8 cellular contexts compared by ENCODE assay signal in genomic region chr14:67285876-67286452, GRCh38. TPM values are rescaled to one million over a fixed set of nuclear protein-coding genes. Genes with fewer than 3 reads are reported as not detected.
DNase-seq lines count a peak whose midpoint lies in the region; ATAC-seq, FAIRE-seq and TF ChIP-seq lines count a peak whose summit lies in the region.

No MANE protein-coding gene starts in this region.

- dilution Hi-C loops in endothelial cell of umbilical vein (cut with MboI; ENCODE audit: extremely low pct_ligation_motif_present, low sequenced_read_pairs), result no loop called here

- no peaks in the 10 kb centered on the region for H3K9me1 ChIP-seq in endothelial cell of umbilical vein (replicated peaks; ENCODE audit: control insufficient read depth, extremely low read depth, insufficient read depth, low read length)

- H3K36me3 Mint-ChIP-seq in activated T-cell treated with anti-CD3 and anti-CD28 coated beads, Interleukin-2, amount 50 U/mL, for 4 hours (ENCODE audit: insufficient read depth), result peaks cover 2% of the 10 kb centered on the region

- H3K79me2 ChIP-seq in HCT116 (ENCODE audit: insufficient read depth, low read length) (no peaks in the 10 kb centered on the region), OCI-LY3 (ENCODE audit: low read length) (no peaks in the 10 kb centered on the region), endothelial cell of umbilical vein (ENCODE audit: control insufficient read depth, insufficient read depth, low read length) (no peaks in the 10 kb centered on the region)

- no peaks in the 10 kb centered on the region for H3K9me3 Mint-ChIP-seq in activated T-cell treated with anti-CD3 and anti-CD28 coated beads, Interleukin-2, amount 50 U/mL, for 4 hours

- 27 to 42% (median 37%) methylated on average over 2 of the region's 2 CpGs for WGBS in ovary, 3 donors

- RAD21 ChIA-PET in HCT116 (lab: Charles Lee; ENCODE audit: low non-redundant PET in 1 of 2, low total read pairs in 2 of 2, uncharacterized antibody in 2 of 2, unreplicated experiment in 2 of 2), result interaction anchor here (0.6 to 1.6 kb wide), 4 partner anchors 44 to 119 kb away, joined by 3 to 10 read pairs (median 4); no protein-coding TSS in a partner anchor

- H4K20me1 ChIP-seq in HCT116 (ENCODE audit: insufficient read depth) (no peaks in the 10 kb centered on the region), OCI-LY3 (ENCODE audit: insufficient read depth, low read length) (no peaks in the 10 kb centered on the region), endothelial cell of umbilical vein (replicated peaks; ENCODE audit: control insufficient read depth, extremely low read depth, insufficient read depth, low read length) (no peaks in the 10 kb centered on the region)

- ATAC-seq in HCT116 (no peak), HG02852 (IDR thresholded peaks at IDR 0.05; ENCODE audit: unreplicated experiment) (no peak), HG03342 (IDR thresholded peaks at IDR 0.05; ENCODE audit: unreplicated experiment) (no peak)
- ATAC-seq in activated T-cell treated with anti-CD3 and anti-CD28 coated beads, Interleukin-2, amount 50 U/mL, for 4 hours, result no peak

- H3K9ac ChIP-seq in HCT116 (ENCODE audit: low read length) (no peak overlapping the region), OCI-LY3 (ENCODE audit: low read length) (no peak overlapping the region), endothelial cell of umbilical vein (replicated peaks; ENCODE audit: extremely low read depth, insufficient read depth, low read length) (no peak overlapping the region)

- CTCF ChIA-PET in HCT116 (lab: Charles Lee) (interaction anchor here (0.6 to 3.3 kb wide), 28 partner anchors 9 to 926 kb away, joined by 3 to 52 read pairs (median 4); partner anchors contain the start of gene ATP6V1D), endothelial cell of umbilical vein (lab: Charles Lee) (interaction anchor here (0.6 to 3.2 kb wide), 69 partner anchors 9 to 936 kb away, joined by 3 to 186 read pairs (median 4); partner anchors contain the start of genes ATP6V1D, EIF2S1, GPHN and PALS1)

- H3K36me3 ChIP-seq in HCT116 (ENCODE audit: control insufficient read depth in 1 of 2, insufficient read depth in 2 of 2, low read length in 2 of 2), result no peaks in the 10 kb centered on the region
- no peaks in the 10 kb centered on the region for H3K36me3 ChIP-seq in OCI-LY3 (replicated peaks; ENCODE audit: low read depth, low read length)
- no peaks in the 10 kb centered on the region for H3K36me3 ChIP-seq in endothelial cell of umbilical vein (ENCODE audit: control insufficient read depth in 2 of 2, extremely low read depth in 1 of 2, insufficient read depth in 2 of 2, low read length in 2 of 2)
- no peaks in the 10 kb centered on the region for H3K36me3 ChIP-seq in ovary

- H3K4me2 ChIP-seq in HCT116 (ENCODE audit: low read length) (no peak overlapping the region), OCI-LY3 (ENCODE audit: low read length) (no peak overlapping the region), endothelial cell of umbilical vein (ENCODE audit: insufficient read depth, low read length) (no peak overlapping the region)

- no peak for TF ChIP-seq POLR2A in HCT116 (IDR thresholded peaks at IDR 0.05; ENCODE audit: borderline replicate concordance, extremely low read depth, insufficient read depth, insufficient read length)
- no peak for TF ChIP-seq POLR2A in endothelial cell of umbilical vein (IDR thresholded peaks at IDR 0.05; ENCODE audit: low read depth, low read length)
- TF ChIP-seq POLR2A in ovary (IDR thresholded peaks at IDR 0.05), result no peak

- DNase-seq in HCT116 (ENCODE audit: low read depth, low spot score) (peak; percentile 39), endothelial cell of umbilical vein (ENCODE audit: low read depth, low spot score) (peak; percentile 39), ovary (no peak)
- DNase-seq in activated T-cell treated with anti-CD3 and anti-CD28 coated beads, Interleukin-2, amount 50 U/mL, for 4 hours, result no peak

- POLR2A ChIA-PET in HCT116 (lab: Charles Lee), result interaction anchor here (1.3 kb wide), 1 partner anchor 119 kb away, joined by 3 read pairs; no protein-coding TSS in a partner anchor
- POLR2A ChIA-PET in endothelial cell of umbilical vein (lab: Charles Lee), result no interaction called here

- TF ChIP-seq CTCF in C4-2B (conservative IDR thresholded peaks at IDR 0.05) (peak; percentile 79), HCT116 (IDR thresholded peaks at IDR 0.05 in 2 of 3, conservative IDR thresholded peaks at IDR 0.05 in 1 of 3; ENCODE audit: borderline replicate concordance in 1 of 3, insufficient read depth in 1 of 3, low read depth in 2 of 3, low read length in 2 of 3) (peak; percentile 23 to 56 (median 55); a peak in 4 of 6 replicates), OCI-LY3 (IDR thresholded peaks at IDR 0.05; ENCODE audit: low read depth, low read length) (peak; percentile 61), endothelial cell of umbilical vein (IDR thresholded peaks at IDR 0.05; ENCODE audit: extremely low read depth in 1 of 2, insufficient read depth in 1 of 2, low read depth in 1 of 2, low read length in 2 of 2) (peak; percentile 4 to 7), ovary (IDR thresholded peaks at IDR 0.05) (peak; percentile 25 to 41 (median 31))

- H3K4me3 ChIP-seq in HCT116 (replicated peaks in 1 of 2; ENCODE audit: low read depth in 1 of 2, low read length in 2 of 2) (no peak overlapping the region), OCI-LY3 (ENCODE audit: low read length) (no peak overlapping the region), endothelial cell of umbilical vein (replicated peaks in 1 of 3; ENCODE audit: insufficient read depth in 1 of 3, low read depth in 1 of 3, low read length in 3 of 3) (no peak overlapping the region), ovary (no peak overlapping the region)

- peak; percentile 70 for TF ChIP-seq RAD21 in HCT116 (IDR thresholded peaks at IDR 0.05; ENCODE audit: low read depth)

- FAIRE-seq in endothelial cell of umbilical vein (lab: Jason Lieb, UNC), result no peak

- TF ChIP-seq EP300 in ovary (IDR thresholded peaks at IDR 0.05), result no peak

- H3K4me3 Mint-ChIP-seq in activated T-cell treated with anti-CD3 and anti-CD28 coated beads, Interleukin-2, amount 50 U/mL, for 4 hours, result no peak overlapping the region

- H3K27me3 ChIP-seq in HCT116 (ENCODE audit: insufficient read depth, low read length), result no peaks in the 10 kb centered on the region
- no peaks in the 10 kb centered on the region for H3K27me3 ChIP-seq in OCI-LY3 (ENCODE audit: low read depth, low read length)
- H3K27me3 ChIP-seq in endothelial cell of umbilical vein (ENCODE audit: control insufficient read depth in 2 of 2, insufficient read depth in 2 of 2, low read length in 2 of 2), result no peaks in the 10 kb centered on the region
- no peaks in the 10 kb centered on the region for H3K27me3 ChIP-seq in ovary

- H3K27me3 Mint-ChIP-seq in activated T-cell treated with anti-CD3 and anti-CD28 coated beads, Interleukin-2, amount 50 U/mL, for 4 hours (ENCODE audit: low read depth), result no peaks in the 10 kb centered on the region

- no peaks in the 10 kb centered on the region for H3K4me1 Mint-ChIP-seq in activated T-cell treated with anti-CD3 and anti-CD28 coated beads, Interleukin-2, amount 50 U/mL, for 4 hours (ENCODE audit: low read depth)

- H3K27ac ChIP-seq in C4-2B, result no peak overlapping the region
- H3K27ac ChIP-seq in HCT116 (ENCODE audit: low read depth, low read length), result no peak overlapping the region
- no peak overlapping the region for H3K27ac ChIP-seq in OCI-LY3 (ENCODE audit: low read length)
- H3K27ac ChIP-seq in endothelial cell of umbilical vein (ENCODE audit: insufficient read depth, low read depth, low read length), result no peak overlapping the region
- H3K27ac ChIP-seq in ovary, result no peak overlapping the region

- intact Hi-C loops in HCT116 (cut with micrococcal nuclease), result loop anchor here (1.0 kb wide), 1 partner anchor 120 kb away; no protein-coding TSS in a partner anchor
- intact Hi-C loops in endothelial cell of umbilical vein (cut with micrococcal nuclease), result loop anchor here (1.0 to 2.0 kb wide), 3 partner anchors 45 to 661 kb away; partner anchors contain the start of gene PALS1
- intact Hi-C loops in ovary (cut with DNase I), result loop anchor here (5.0 to 10.0 kb wide), 3 partner anchors 114 to 121 kb away; no protein-coding TSS in a partner anchor

- H3K9me3 ChIP-seq in HCT116 (ENCODE audit: control insufficient read depth in 1 of 2, insufficient read depth in 1 of 2, low read depth in 1 of 2, low read length in 2 of 2) (no peaks in the 10 kb centered on the region), OCI-LY3 (ENCODE audit: insufficient read depth, low read length) (no peaks in the 10 kb centered on the region), endothelial cell of umbilical vein (replicated peaks; ENCODE audit: control insufficient read depth, insufficient read depth, low read length) (no peaks in the 10 kb centered on the region), ovary (no peaks in the 10 kb centered on the region)

- no peaks in the 10 kb centered on the region for H3K9me2 ChIP-seq in HCT116 (ENCODE audit: insufficient read depth)

- no peaks in the 10 kb centered on the region for H3K4me1 ChIP-seq in HCT116 (ENCODE audit: control insufficient read depth in 1 of 2, insufficient read depth in 2 of 2, low read length in 2 of 2)
- no peaks in the 10 kb centered on the region for H3K4me1 ChIP-seq in OCI-LY3 (ENCODE audit: low read length)
- H3K4me1 ChIP-seq in endothelial cell of umbilical vein (ENCODE audit: control insufficient read depth, extremely low read depth, insufficient read depth, low read length), result no peaks in the 10 kb centered on the region
- H3K4me1 ChIP-seq in ovary (ENCODE audit: insufficient read depth), result no peaks in the 10 kb centered on the region

- H2AFZ ChIP-seq in HCT116 (ENCODE audit: low read depth, low read length, poor library complexity, severe bottlenecking), result no peak overlapping the region
- H2AFZ ChIP-seq in OCI-LY3 (ENCODE audit: low read depth, low read length), result no peak overlapping the region
- no peak overlapping the region for H2AFZ ChIP-seq in endothelial cell of umbilical vein (ENCODE audit: low read depth, low read length)

- BruUV-seq in HCT116 (replicated peaks; lab: Mats Ljungman, UMichigan) (no TSS peak), endothelial cell of umbilical vein (replicated peaks; lab: Mats Ljungman, UMichigan) (no TSS peak)

RNA-seq across cellular contexts. Expression of gene PALS1, which starts 44.7 kb away (rescaled TPM):
- total RNA-seq in HCT116 (2021; ENCODE audit: unreplicated experiment) (18.0 TPM), endothelial cell of umbilical vein (22.0 TPM in 2 replicates), ovary (10 to 100 TPM; 10.3 to 15.7 (median 14.0) TPM)
- 4.5 and 6.9 TPM in 2 replicates for polyA plus RNA-seq in HCT116 (2012)
- polyA plus RNA-seq in endothelial cell of umbilical vein (3.7 and 5.2 TPM in 2 replicates), ovary (10 to 100 TPM in 1 of 2 donors, 1 to 10 TPM in 1; 4.9 to 10.4 TPM)
- 5.5 and 5.7 TPM in 2 replicates for polyA plus RNA-seq in endothelial cell of umbilical vein (2011; cell fraction: cytosol; rRNA removed)
- polyA plus RNA-seq in endothelial cell of umbilical vein (2011; cell fraction: nucleus; rRNA removed), result 9.1 and 12.7 TPM in 2 replicates
- 13.4 and 16.8 TPM in 2 replicates for polyA plus RNA-seq in endothelial cell of umbilical vein (2012)
- 14.7 and 14.9 TPM in 2 replicates for polyA minus RNA-seq in endothelial cell of umbilical vein
- 15.7 TPM for polyA minus RNA-seq in endothelial cell of umbilical vein (2011; cell fraction: cytosol; rRNA and poly(A)+ RNA removed)
- 25.3 and 29.9 TPM in 2 replicates for polyA minus RNA-seq in endothelial cell of umbilical vein (2011; cell fraction: nucleus; rRNA and poly(A)+ RNA removed)
- 10 to 100 TPM; 10.6 to 14.5 (median 12.8) TPM for total RNA-seq in activated T-cell treated with anti-CD3 and anti-CD28 coated beads, Interleukin-2, amount 50 U/mL, for 4 hours

Comparison
In these comparisons a context has a peak if more than half of its experiments do, and no peak if none do; other contexts are left out.
1. CTCF ChIP-seq: peak in every context shown above with its lines; median percentile 79 in C4-2B; 61 in OCI-LY3; 55 in HCT116; 31 in ovary; 6 in endothelial cell of umbilical vein.
2. DNase-seq: peak in HCT116 (single experiment) and endothelial cell of umbilical vein (single experiment); none in ovary (0 of 5) and activated T-cell treated with anti-CD3 and anti-CD28 coated beads, Interleukin-2, amount 50 U/mL, for 4 hours (single experiment).